23 cellular contexts compared by ENCODE assay signal in the genomic region with DNA sequence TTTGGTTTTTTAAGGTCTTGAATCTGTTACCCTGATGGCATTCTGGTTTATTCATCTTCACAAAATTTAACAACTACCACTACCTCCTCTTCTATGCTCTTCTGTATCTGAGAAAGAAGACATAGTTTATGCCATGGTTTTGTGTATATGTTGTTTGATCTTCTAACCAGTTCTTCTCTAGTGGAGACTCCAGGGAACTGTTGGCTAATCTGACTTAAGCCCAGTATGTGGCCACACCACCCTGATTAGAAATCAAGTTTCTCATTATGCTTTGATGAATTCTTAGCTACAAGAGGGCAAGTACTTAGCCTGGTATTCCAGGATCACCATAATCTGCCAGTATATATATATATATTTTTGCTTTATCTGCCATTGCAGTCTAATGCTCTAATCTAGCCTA.
DNase-seq lines count a peak whose midpoint lies in the region; ATAC-seq and TF ChIP-seq lines count a peak whose summit lies in the region.
"Had no signal": no experiment of that assay in that cellular context is flagged by ENCODE, and none has a peak within 500 bp of the region (broad histone marks: within the 10 kb centered on the region; RNA-seq: fewer than 3 reads in every experiment).

No MANE protein-coding gene starts in this region.

- H3K4me1 Mint-ChIP-seq in activated CD8-positive, alpha-beta T cell treated with anti-CD3 and anti-CD28 coated beads for 36 hours (ENCODE audit: low read depth) = peaks cover 45% of the 10 kb centered on the region

- H4K20me1 ChIP-seq in HCT116 (ENCODE audit: insufficient read depth) = no peaks in the 10 kb centered on the region

- TF ChIP-seq CTCF in HCT116 (IDR thresholded peaks at IDR 0.05 in 2 of 3, conservative IDR thresholded peaks at IDR 0.05 in 1 of 3; ENCODE audit: borderline replicate concordance in 1 of 3, insufficient read depth in 1 of 3, low read depth in 2 of 3, low read length in 2 of 3) (no peak), WERI-Rb-1 (IDR thresholded peaks at IDR 0.05; ENCODE audit: low read depth, low read length) (no peak)
- no peak for TF ChIP-seq CTCF in activated CD8-positive, alpha-beta T cell treated with anti-CD3 and anti-CD28 coated beads for 36 hours (IDR thresholded peaks at IDR 0.05)

- no peak overlapping the region for H2BK120ac ChIP-seq in mesendoderm (ENCODE audit: low read depth, low read length)

- no peak overlapping the region for H3K9ac ChIP-seq in HCT116 (ENCODE audit: low read length)
- no peak overlapping the region for H3K9ac ChIP-seq in mesendoderm (ENCODE audit: low read length)
- H3K9ac ChIP-seq: BLaER1 treated with 17β-estradiol and CSF1 and Interleukin-3, amounts not matched to agents 10 nM and 100 nM; GM23248 had no signal

- peaks cover 3% of the 10 kb centered on the region for H3K9me3 Mint-ChIP-seq in activated CD8-positive, alpha-beta T cell treated with anti-CD3 and anti-CD28 coated beads for 36 hours

- H3K36me3 Mint-ChIP-seq in activated CD8-positive, alpha-beta T cell treated with anti-CD3 and anti-CD28 coated beads for 36 hours (ENCODE audit: low read depth) = peaks cover 29% of the 10 kb centered on the region

- H3K9me3 ChIP-seq in HCT116 (ENCODE audit: control insufficient read depth in 1 of 2, insufficient read depth in 1 of 2, low read depth in 1 of 2, low read length in 2 of 2) = no peaks in the 10 kb centered on the region
- no peaks in the 10 kb centered on the region for H3K9me3 ChIP-seq in WERI-Rb-1 (ENCODE audit: severe bottlenecking)
- H3K9me3 ChIP-seq: BLaER1 treated with 17β-estradiol and CSF1 and Interleukin-3, amounts not matched to agents 10 nM and 100 nM; HAP-1; Peyer's patch had no signal

- H3K9me2 ChIP-seq in HCT116 (ENCODE audit: insufficient read depth) = no peaks in the 10 kb centered on the region

- no peaks in the 10 kb centered on the region for H3K79me2 ChIP-seq in HCT116 (ENCODE audit: insufficient read depth, low read length)
- no peaks in the 10 kb centered on the region for H3K79me2 ChIP-seq in mesendoderm (ENCODE audit: control insufficient read depth, insufficient read depth, low read length)

- CTCF ChIA-PET in HCT116 (lab: Charles Lee) = interaction anchor here (0.6 to 1.2 kb wide), 3 partner anchors 10 to 223 kb away, joined by 3 to 4 read pairs (median 3); no protein-coding TSS in a partner anchor
- CTCF ChIA-PET in activated CD8-positive, alpha-beta T cell treated with anti-CD3 and anti-CD28 coated beads for 36 hours (lab: Charles Lee) = interaction anchor here (0.7 to 2.1 kb wide), 6 partner anchors 10 to 224 kb away, joined by 3 to 14 read pairs (median 8); no protein-coding TSS in a partner anchor

- DNase-seq in DMS53 (lab: John Stamatoyannopoulos, UW) (peak; percentile 12), DMS53 treated with DMSO at 0.1 percent for 48 hours (lab: John Stamatoyannopoulos, UW; ENCODE audit: unreplicated experiment) (no peak), HCT116 (ENCODE audit: low read depth, low spot score) (no peak), WERI-Rb-1 (peak; percentile 23), mesendoderm (peak; percentile 59), hippocampal formation (lab: John Stamatoyannopoulos, UW) (no peak)
- no peak for DNase-seq in activated CD8-positive, alpha-beta T cell treated with anti-CD3 and anti-CD28 coated beads for 36 hours
- DNase-seq: 8988T, DMS79 treated with DMSO at 0.1 percent for 48 hours, GM23248, NCI-H1092, NCI-H1436, NCI-H187 treated with DMSO at 0.1 percent for 48 hours, NCI-H2107, NCI-H510A treated with DMSO at 0.1 percent for 48 hours, NCI-H774, Peyer's patch had no signal

- H3K27me3 ChIP-seq in HCT116 (ENCODE audit: insufficient read depth, low read length) (no peaks in the 10 kb centered on the region), WERI-Rb-1 (ENCODE audit: insufficient read depth, low read depth, severe bottlenecking) (no peaks in the 10 kb centered on the region), mesendoderm (ENCODE audit: insufficient read depth, low read length, poor library complexity) (no peaks in the 10 kb centered on the region)
- H3K27me3 ChIP-seq: BLaER1 treated with 17β-estradiol and CSF1 and Interleukin-3, amounts not matched to agents 10 nM and 100 nM; Peyer's patch had no signal

- H3K27ac ChIP-seq in HCT116 (ENCODE audit: low read depth, low read length) = no peak overlapping the region
- peak overlapping the region; percentile 36 for H3K27ac ChIP-seq in WERI-Rb-1
- no peak overlapping the region for H3K27ac ChIP-seq in mesendoderm (ENCODE audit: low read depth, low read length)
- H3K27ac ChIP-seq: BLaER1 treated with 17β-estradiol and CSF1 and Interleukin-3, amounts not matched to agents 10 nM and 100 nM; GM23248; HL-60; Peyer's patch had no signal

- H3K79me1 ChIP-seq in mesendoderm (ENCODE audit: low read length) = no peaks in the 10 kb centered on the region

- BruUV-seq in HCT116 (replicated peaks; lab: Mats Ljungman, UMichigan) = no TSS peak

- no peaks in the 10 kb centered on the region for H3K27me3 Mint-ChIP-seq in activated CD8-positive, alpha-beta T cell treated with anti-CD3 and anti-CD28 coated beads for 36 hours

- H2BK5ac ChIP-seq in mesendoderm (ENCODE audit: low read length) = no peak overlapping the region

- no peak overlapping the region for H2BK15ac ChIP-seq in mesendoderm (replicated peaks; ENCODE audit: low read depth)

- ATAC-seq in HCT116 (peak; percentile 61), GM18498 (IDR thresholded peaks at IDR 0.05; ENCODE audit: unreplicated experiment) (no peak)
- no peak for ATAC-seq in activated CD8-positive, alpha-beta T cell treated with anti-CD3 and anti-CD28 coated beads for 36 hours
- ATAC-seq: HepG2, K562 had no signal

- H3K4me2 ChIP-seq in HCT116 (ENCODE audit: low read length) (no peak overlapping the region), mesendoderm (ENCODE audit: low read length) (no peak overlapping the region)
- H3K4me2 ChIP-seq: BLaER1 treated with 17β-estradiol and CSF1 and Interleukin-3, amounts not matched to agents 10 nM and 100 nM had no signal

- RAD21 ChIA-PET in HCT116 (lab: Charles Lee; ENCODE audit: low non-redundant PET in 1 of 2, low total read pairs in 2 of 2, uncharacterized antibody in 2 of 2, unreplicated experiment in 2 of 2) = no interaction called here

- 0 out of 4 replicates have a peak, but pooled peaks cover 0 to 2% of the 10 kb centered on the region in 2 experiments for H3K36me3 ChIP-seq in HCT116 (ENCODE audit: control insufficient read depth in 1 of 2, insufficient read depth in 2 of 2, low read length in 2 of 2)
- H3K36me3 ChIP-seq in WERI-Rb-1 = peaks cover 18% of the 10 kb centered on the region
- no peaks in the 10 kb centered on the region for H3K36me3 ChIP-seq in mesendoderm (ENCODE audit: control insufficient read depth, insufficient read depth, low read length)

- H3K4me1 ChIP-seq in HCT116 (ENCODE audit: control insufficient read depth in 1 of 2, insufficient read depth in 2 of 2, low read length in 2 of 2) (no peaks in the 10 kb centered on the region), mesendoderm (ENCODE audit: control insufficient read depth, low read depth, low read length) (no peaks in the 10 kb centered on the region)
- H3K4me1 ChIP-seq: HAP-1, Peyer's patch had no signal

- H3K18ac ChIP-seq in mesendoderm (ENCODE audit: low read length) = no peak overlapping the region

- no peak overlapping the region for H3K27ac Mint-ChIP-seq in activated CD8-positive, alpha-beta T cell treated with anti-CD3 and anti-CD28 coated beads for 36 hours

- H3K4ac ChIP-seq in mesendoderm (ENCODE audit: low read depth, low read length) = no peak overlapping the region

- H2AK5ac ChIP-seq in mesendoderm (ENCODE audit: low read length) = no peak overlapping the region

- no peak overlapping the region for H3K4me3 Mint-ChIP-seq in activated CD8-positive, alpha-beta T cell treated with anti-CD3 and anti-CD28 coated beads for 36 hours

- H3K56ac ChIP-seq in mesendoderm (ENCODE audit: low read length) = no peak overlapping the region

- H4K5ac ChIP-seq in mesendoderm (ENCODE audit: low read length) = no peak overlapping the region

- H3K4me3 ChIP-seq in HCT116 (replicated peaks in 1 of 2; ENCODE audit: low read depth in 1 of 2, low read length in 2 of 2) (no peak overlapping the region), WERI-Rb-1 (ENCODE audit: low read depth, low read length) (no peak overlapping the region), mesendoderm (ENCODE audit: low read length) (no peak overlapping the region)
- H3K4me3 ChIP-seq: BLaER1 treated with 17β-estradiol and CSF1 and Interleukin-3, amounts not matched to agents 10 nM and 100 nM; GM23248; HAP-1; K562; Peyer's patch had no signal

- no peak for TF ChIP-seq RAD21 in HCT116 (IDR thresholded peaks at IDR 0.05; ENCODE audit: low read depth)

- POLR2A ChIA-PET in HCT116 (lab: Charles Lee) = no interaction called here
- POLR2A ChIA-PET in activated CD8-positive, alpha-beta T cell treated with anti-CD3 and anti-CD28 coated beads for 36 hours (lab: Charles Lee) = interaction anchor here (0.9 kb wide), 1 partner anchor 18 kb away, joined by 3 read pairs; no protein-coding TSS in a partner anchor

- no peak overlapping the region for H2AFZ ChIP-seq in HCT116 (ENCODE audit: low read depth, low read length, poor library complexity, severe bottlenecking)
- H2AFZ ChIP-seq: GM23248 had no signal

- intact Hi-C loops in HCT116 (cut with micrococcal nuclease) = no loop called here
- intact Hi-C loops in activated CD8-positive, alpha-beta T cell treated with anti-CD3 and anti-CD28 coated beads for 36 hours (cut with micrococcal nuclease) = no loop called here

- no peak overlapping the region for H3K23ac ChIP-seq in mesendoderm (ENCODE audit: low read length)

- no peak overlapping the region for H4K8ac ChIP-seq in mesendoderm (ENCODE audit: low read depth, low read length)

- TF ChIP-seq POLR2A in HCT116 (IDR thresholded peaks at IDR 0.05; ENCODE audit: borderline replicate concordance, extremely low read depth, insufficient read depth, insufficient read length) = no peak

TF ChIP-seq in HCT116, 20 proteins besides CTCF, POLR2A, EP300 and RAD21 (continues in another document):
- TF ChIP-seq ATF3 (IDR thresholded peaks at IDR 0.05) = no peak
- TF ChIP-seq MAX (IDR thresholded peaks at IDR 0.05) = no peak
- no peak for TF ChIP-seq CBX3 (IDR thresholded peaks at IDR 0.05; ENCODE audit: low read depth)
- no peak for TF ChIP-seq POLR2AphosphoS5 (IDR thresholded peaks at IDR 0.05; ENCODE audit: low read depth, low read length)
- no peak for TF ChIP-seq ELF1 (IDR thresholded peaks at IDR 0.05; ENCODE audit: borderline replicate concordance, low read depth)
- TF ChIP-seq SRF (IDR thresholded peaks at IDR 0.05; ENCODE audit: low read depth) = no peak

Comparison
In these comparisons a context has a peak if more than half of its experiments do, and no peak if none do; other contexts are left out.
1. DNase-seq: peak in DMS53 (single experiment), WERI-Rb-1 (single experiment) and mesendoderm (single experiment); none in DMS53 treated with DMSO at 0.1 percent for 48 hours (single experiment), HCT116 (single experiment), hippocampal formation (0 of 2) and activated CD8-positive, alpha-beta T cell treated with anti-CD3 and anti-CD28 coated beads for 36 hours (single experiment).